Comparison of ENCODE assay signal across 4 cellular contexts in genomic region chr2:115610888-115611287, GRCh38.
TF ChIP-seq lines count a peak whose summit lies in the region.

No MANE protein-coding gene starts in this region.

TF ChIP-seq in HepG2, 621 proteins besides CTCF, POLR2A, EP300 and RAD21:
- TF ChIP-seq CEBPB (IDR thresholded peaks at IDR 0.05; ENCODE audit: borderline replicate concordance, low read depth, low read length) (peak; percentile 74), ZSCAN30 (CRISPR knock-in tag; IDR thresholded peaks at IDR 0.05) (no peak)

TF ChIP-seq in IMR-90, 13 proteins besides CTCF, POLR2A, EP300 and RAD21:
- TF ChIP-seq CEBPB (IDR thresholded peaks at IDR 0.05; ENCODE audit: low read depth, low read length) (peak; percentile 81), SMC3 (IDR thresholded peaks at IDR 0.05; ENCODE audit: low read depth, low read length) (no peak)

TF ChIP-seq in K562, 482 proteins besides CTCF, POLR2A, EP300 and RAD21:
- peak; percentile 42 for TF ChIP-seq CEBPB (tag; IDR thresholded peaks at IDR 0.05)
- no peak for TF ChIP-seq CEBPG (CRISPR knock-in tag; IDR thresholded peaks at IDR 0.05)
- TF ChIP-seq CEBPG (tag; conservative IDR thresholded peaks at IDR 0.05 in 1 of 2, IDR thresholded peaks at IDR 0.05 in 1 of 2) = peak in 1 of 2 experiments; percentile 78; a peak in 2 of 4 replicates
- no peak for TF ChIP-seq ZNF274 (IDR thresholded peaks at IDR 0.05; ENCODE audit: borderline replicate concordance, low read depth, low read length)

TF ChIP-seq in H1, 55 proteins besides CTCF, POLR2A, EP300 and RAD21:
- TF ChIP-seq, protein P1, sequence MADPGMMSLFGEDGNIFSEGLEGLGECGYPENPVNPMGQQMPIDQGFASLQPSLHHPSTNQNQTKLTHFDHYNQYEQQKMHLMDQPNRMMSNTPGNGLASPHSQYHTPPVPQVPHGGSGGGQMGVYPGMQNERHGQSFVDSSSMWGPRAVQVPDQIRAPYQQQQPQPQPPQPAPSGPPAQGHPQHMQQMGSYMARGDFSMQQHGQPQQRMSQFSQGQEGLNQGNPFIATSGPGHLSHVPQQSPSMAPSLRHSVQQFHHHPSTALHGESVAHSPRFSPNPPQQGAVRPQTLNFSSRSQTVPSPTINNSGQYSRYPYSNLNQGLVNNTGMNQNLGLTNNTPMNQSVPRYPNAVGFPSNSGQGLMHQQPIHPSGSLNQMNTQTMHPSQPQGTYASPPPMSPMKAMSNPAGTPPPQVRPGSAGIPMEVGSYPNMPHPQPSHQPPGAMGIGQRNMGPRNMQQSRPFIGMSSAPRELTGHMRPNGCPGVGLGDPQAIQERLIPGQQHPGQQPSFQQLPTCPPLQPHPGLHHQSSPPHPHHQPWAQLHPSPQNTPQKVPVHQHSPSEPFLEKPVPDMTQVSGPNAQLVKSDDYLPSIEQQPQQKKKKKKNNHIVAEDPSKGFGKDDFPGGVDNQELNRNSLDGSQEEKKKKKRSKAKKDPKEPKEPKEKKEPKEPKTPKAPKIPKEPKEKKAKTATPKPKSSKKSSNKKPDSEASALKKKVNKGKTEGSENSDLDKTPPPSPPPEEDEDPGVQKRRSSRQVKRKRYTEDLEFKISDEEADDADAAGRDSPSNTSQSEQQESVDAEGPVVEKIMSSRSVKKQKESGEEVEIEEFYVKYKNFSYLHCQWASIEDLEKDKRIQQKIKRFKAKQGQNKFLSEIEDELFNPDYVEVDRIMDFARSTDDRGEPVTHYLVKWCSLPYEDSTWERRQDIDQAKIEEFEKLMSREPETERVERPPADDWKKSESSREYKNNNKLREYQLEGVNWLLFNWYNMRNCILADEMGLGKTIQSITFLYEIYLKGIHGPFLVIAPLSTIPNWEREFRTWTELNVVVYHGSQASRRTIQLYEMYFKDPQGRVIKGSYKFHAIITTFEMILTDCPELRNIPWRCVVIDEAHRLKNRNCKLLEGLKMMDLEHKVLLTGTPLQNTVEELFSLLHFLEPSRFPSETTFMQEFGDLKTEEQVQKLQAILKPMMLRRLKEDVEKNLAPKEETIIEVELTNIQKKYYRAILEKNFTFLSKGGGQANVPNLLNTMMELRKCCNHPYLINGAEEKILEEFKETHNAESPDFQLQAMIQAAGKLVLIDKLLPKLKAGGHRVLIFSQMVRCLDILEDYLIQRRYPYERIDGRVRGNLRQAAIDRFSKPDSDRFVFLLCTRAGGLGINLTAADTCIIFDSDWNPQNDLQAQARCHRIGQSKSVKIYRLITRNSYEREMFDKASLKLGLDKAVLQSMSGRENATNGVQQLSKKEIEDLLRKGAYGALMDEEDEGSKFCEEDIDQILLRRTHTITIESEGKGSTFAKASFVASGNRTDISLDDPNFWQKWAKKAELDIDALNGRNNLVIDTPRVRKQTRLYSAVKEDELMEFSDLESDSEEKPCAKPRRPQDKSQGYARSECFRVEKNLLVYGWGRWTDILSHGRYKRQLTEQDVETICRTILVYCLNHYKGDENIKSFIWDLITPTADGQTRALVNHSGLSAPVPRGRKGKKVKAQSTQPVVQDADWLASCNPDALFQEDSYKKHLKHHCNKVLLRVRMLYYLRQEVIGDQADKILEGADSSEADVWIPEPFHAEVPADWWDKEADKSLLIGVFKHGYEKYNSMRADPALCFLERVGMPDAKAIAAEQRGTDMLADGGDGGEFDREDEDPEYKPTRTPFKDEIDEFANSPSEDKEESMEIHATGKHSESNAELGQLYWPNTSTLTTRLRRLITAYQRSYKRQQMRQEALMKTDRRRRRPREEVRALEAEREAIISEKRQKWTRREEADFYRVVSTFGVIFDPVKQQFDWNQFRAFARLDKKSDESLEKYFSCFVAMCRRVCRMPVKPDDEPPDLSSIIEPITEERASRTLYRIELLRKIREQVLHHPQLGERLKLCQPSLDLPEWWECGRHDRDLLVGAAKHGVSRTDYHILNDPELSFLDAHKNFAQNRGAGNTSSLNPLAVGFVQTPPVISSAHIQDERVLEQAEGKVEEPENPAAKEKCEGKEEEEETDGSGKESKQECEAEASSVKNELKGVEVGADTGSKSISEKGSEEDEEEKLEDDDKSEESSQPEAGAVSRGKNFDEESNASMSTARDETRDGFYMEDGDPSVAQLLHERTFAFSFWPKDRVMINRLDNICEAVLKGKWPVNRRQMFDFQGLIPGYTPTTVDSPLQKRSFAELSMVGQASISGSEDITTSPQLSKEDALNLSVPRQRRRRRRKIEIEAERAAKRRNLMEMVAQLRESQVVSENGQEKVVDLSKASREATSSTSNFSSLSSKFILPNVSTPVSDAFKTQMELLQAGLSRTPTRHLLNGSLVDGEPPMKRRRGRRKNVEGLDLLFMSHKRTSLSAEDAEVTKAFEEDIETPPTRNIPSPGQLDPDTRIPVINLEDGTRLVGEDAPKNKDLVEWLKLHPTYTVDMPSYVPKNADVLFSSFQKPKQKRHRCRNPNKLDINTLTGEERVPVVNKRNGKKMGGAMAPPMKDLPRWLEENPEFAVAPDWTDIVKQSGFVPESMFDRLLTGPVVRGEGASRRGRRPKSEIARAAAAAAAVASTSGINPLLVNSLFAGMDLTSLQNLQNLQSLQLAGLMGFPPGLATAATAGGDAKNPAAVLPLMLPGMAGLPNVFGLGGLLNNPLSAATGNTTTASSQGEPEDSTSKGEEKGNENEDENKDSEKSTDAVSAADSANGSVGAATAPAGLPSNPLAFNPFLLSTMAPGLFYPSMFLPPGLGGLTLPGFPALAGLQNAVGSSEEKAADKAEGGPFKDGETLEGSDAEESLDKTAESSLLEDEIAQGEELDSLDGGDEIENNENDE (IDR thresholded peaks at IDR 0.05; ENCODE audit: insufficient replicate concordance, low read length) = no peak
- TF ChIP-seq CEBPB (IDR thresholded peaks at IDR 0.05; ENCODE audit: low read depth, low read length) = peak; percentile 82
